In the genomic region with DNA sequence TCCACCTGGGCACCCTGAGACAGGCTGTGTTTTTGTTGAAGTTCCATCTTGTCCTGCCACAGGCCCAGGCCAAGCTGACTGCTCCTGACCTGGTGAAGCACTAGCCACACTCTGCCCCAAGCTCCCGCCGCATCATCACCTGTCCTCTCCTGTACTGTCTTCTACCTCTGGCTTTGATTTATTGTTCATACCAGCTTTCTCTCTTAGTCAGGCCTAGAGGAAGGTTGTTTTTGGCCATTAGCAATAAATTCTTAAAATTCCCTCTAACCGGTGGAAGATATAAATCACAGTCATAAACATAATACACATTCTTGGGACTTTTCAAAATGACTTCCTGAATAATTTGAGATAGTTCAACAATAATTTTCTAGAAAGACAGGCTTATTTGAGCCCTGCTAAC, we compare ENCODE assay signal across 30 cellular contexts.
A peak's percentile ranks its signal among the peaks of the same experiment; 100 is the strongest.
DNase-seq lines count a peak whose midpoint lies in the region; ATAC-seq, FAIRE-seq and TF ChIP-seq lines count a peak whose summit lies in the region.
"Had no signal": no experiment of that assay in that cellular context is flagged by ENCODE, and none has a peak within 500 bp of the region (broad histone marks: within the 10 kb centered on the region; RNA-seq: fewer than 3 reads in every experiment).

No MANE protein-coding gene starts in this region.

- no peaks in the 10 kb centered on the region for H4K20me1 ChIP-seq in endothelial cell of umbilical vein (replicated peaks; ENCODE audit: control insufficient read depth, extremely low read depth, insufficient read depth, low read length)

- H3K27ac Mint-ChIP-seq in natural killer cell = peak overlapping the region; percentile 91 to 94
- H3K27ac Mint-ChIP-seq: activated CD4-positive, alpha-beta T cell treated with anti-CD3 and anti-CD28 coated beads for 36 hours; activated CD8-positive, alpha-beta T cell treated with anti-CD3 and anti-CD28 coated beads for 36 hours; activated T-helper 17 cell treated with anti-CD3 and anti-CD28 coated beads, Interleukin-2, amount 50 U/mL, for 72 hours; CD4-positive, CD25-positive, alpha-beta regulatory T cell; T-helper 2 cell treated with Interferon-gamma antibody and Interleukin-4, amounts not matched to agents 5 μg/mL and 100 μg/mL, for 36 hours had no signal

- H3K4me2 ChIP-seq in endothelial cell of umbilical vein (ENCODE audit: insufficient read depth, low read length) = no peak overlapping the region

- dilution Hi-C loops in endothelial cell of umbilical vein (cut with MboI; ENCODE audit: extremely low pct_ligation_motif_present, low sequenced_read_pairs) = no loop called here

- peak overlapping the region; percentile 99 for H3K27ac ChIP-seq in A673 (ENCODE audit: low read depth, low read length, poor library complexity, severe bottlenecking)
- no peak overlapping the region for H3K27ac ChIP-seq in endothelial cell of umbilical vein (ENCODE audit: insufficient read depth, low read depth, low read length)
- no peak overlapping the region for H3K27ac ChIP-seq in brain microvascular endothelial cell
- H3K27ac ChIP-seq: left ventricle myocardium inferior, psoas muscle, upper lobe of left lung, VCaP had no signal

- no peaks in the 10 kb centered on the region for H3K79me2 ChIP-seq in endothelial cell of umbilical vein (ENCODE audit: control insufficient read depth, insufficient read depth, low read length)

- H3K4me1 ChIP-seq in A673 (ENCODE audit: insufficient read depth, low read length, poor library complexity, severe bottlenecking) = peaks cover 65% of the 10 kb centered on the region
- H3K4me1 ChIP-seq in endothelial cell of umbilical vein (ENCODE audit: control insufficient read depth, extremely low read depth, insufficient read depth, low read length) = no peaks in the 10 kb centered on the region
- H3K4me1 ChIP-seq: left ventricle myocardium inferior, psoas muscle had no signal

- no peak overlapping the region for H3K9ac ChIP-seq in endothelial cell of umbilical vein (replicated peaks; ENCODE audit: extremely low read depth, insufficient read depth, low read length)

- no peaks in the 10 kb centered on the region for H3K9me3 ChIP-seq in A673 (ENCODE audit: low read depth, low read length, poor library complexity, severe bottlenecking)
- H3K9me3 ChIP-seq in endothelial cell of umbilical vein (replicated peaks; ENCODE audit: control insufficient read depth, insufficient read depth, low read length) = no peaks in the 10 kb centered on the region
- H3K9me3 ChIP-seq: left ventricle myocardium inferior, psoas muscle, upper lobe of left lung had no signal

- BruUV-seq in A673 (replicated peaks; lab: Mats Ljungman, UMichigan) (no TSS peak), endothelial cell of umbilical vein (replicated peaks; lab: Mats Ljungman, UMichigan) (no TSS peak)

- H2AFZ ChIP-seq in endothelial cell of umbilical vein (ENCODE audit: low read depth, low read length) = no peak overlapping the region

- no peaks in the 10 kb centered on the region for H3K27me3 Mint-ChIP-seq in natural killer cell (ENCODE audit: low read depth in 2 of 2)
- H3K27me3 Mint-ChIP-seq: activated CD4-positive, alpha-beta T cell treated with anti-CD3 and anti-CD28 coated beads for 36 hours; activated CD8-positive, alpha-beta T cell treated with anti-CD3 and anti-CD28 coated beads for 36 hours; activated T-helper 17 cell treated with anti-CD3 and anti-CD28 coated beads, Interleukin-2, amount 50 U/mL, for 72 hours; CD4-positive, CD25-positive, alpha-beta regulatory T cell had no signal

- H3K36me3 Mint-ChIP-seq in natural killer cell = no peaks in the 10 kb centered on the region
- H3K36me3 Mint-ChIP-seq: brain; CD4-positive, CD25-positive, alpha-beta regulatory T cell; stimulated activated naive B cell treated with anti-CD40 and anti-IgM and Interleukin-4, amounts not matched to agents 10 μg/mL and 1 μg/mL and 100 μg/mL, for 72 hours had no signal

- TF ChIP-seq POLR2A in endothelial cell of umbilical vein (IDR thresholded peaks at IDR 0.05; ENCODE audit: low read depth, low read length) = no peak

- intact Hi-C loops in A673 (cut with micrococcal nuclease; ENCODE audit: unreplicated experiment) (loop anchor here (5.0 kb wide), 4 partner anchors 53 to 762 kb away; no protein-coding TSS in a partner anchor), endothelial cell of umbilical vein (cut with micrococcal nuclease) (no loop called here), natural killer cell (cut with micrococcal nuclease) (loop anchor here (2.0 kb wide), 3 partner anchors 13 to 53 kb away; no protein-coding TSS in a partner anchor), posterior cingulate gyrus (cut with DNase I) (no loop called here)

- TF ChIP-seq CTCF in A673 (conservative IDR thresholded peaks at IDR 0.05; ENCODE audit: low read depth, low read length) = no peak
- TF ChIP-seq CTCF in endothelial cell of umbilical vein (IDR thresholded peaks at IDR 0.05; ENCODE audit: extremely low read depth in 1 of 2, insufficient read depth in 1 of 2, low read depth in 1 of 2, low read length in 2 of 2) = no peak
- TF ChIP-seq CTCF in natural killer cell (IDR thresholded peaks at IDR 0.05) = no peak
- TF ChIP-seq CTCF in brain microvascular endothelial cell (IDR thresholded peaks at IDR 0.05; ENCODE audit: low read depth, low read length, missing control alignments) = no peak

- H3K9me1 ChIP-seq in endothelial cell of umbilical vein (replicated peaks; ENCODE audit: control insufficient read depth, extremely low read depth, insufficient read depth, low read length) = no peaks in the 10 kb centered on the region

- no peak for FAIRE-seq in endothelial cell of umbilical vein (lab: Jason Lieb, UNC)
- FAIRE-seq: D721Med had no signal

- H3K4me1 Mint-ChIP-seq in natural killer cell = peaks cover 83 to 88% of the 10 kb centered on the region in 2 donors
- H3K4me1 Mint-ChIP-seq: activated CD4-positive, alpha-beta T cell treated with anti-CD3 and anti-CD28 coated beads for 36 hours; activated T-helper 17 cell treated with anti-CD3 and anti-CD28 coated beads, Interleukin-2, amount 50 U/mL, for 72 hours; CD4-positive, CD25-positive, alpha-beta regulatory T cell had no signal

- no peak overlapping the region for H3K4me3 ChIP-seq in A673 (ENCODE audit: low read depth, low read length, poor library complexity, severe bottlenecking)
- no peak overlapping the region for H3K4me3 ChIP-seq in endothelial cell of umbilical vein (replicated peaks in 1 of 3; ENCODE audit: insufficient read depth in 1 of 3, low read depth in 1 of 3, low read length in 3 of 3)
- H3K4me3 ChIP-seq in brain microvascular endothelial cell (ENCODE audit: low read depth, low read length) = no peak overlapping the region
- H3K4me3 ChIP-seq: left ventricle myocardium inferior, psoas muscle, upper lobe of left lung had no signal

- peak overlapping the region; percentile 76 for H3K4me3 Mint-ChIP-seq in natural killer cell
- H3K4me3 Mint-ChIP-seq: activated CD4-positive, alpha-beta T cell treated with anti-CD3 and anti-CD28 coated beads for 36 hours; activated CD8-positive, alpha-beta T cell treated with anti-CD3 and anti-CD28 coated beads for 36 hours; activated T-helper 17 cell treated with anti-CD3 and anti-CD28 coated beads, Interleukin-2, amount 50 U/mL, for 72 hours; brain; CD4-positive, CD25-positive, alpha-beta regulatory T cell; stimulated activated naive B cell treated with anti-CD40 and anti-IgM and Interleukin-4, amounts not matched to agents 10 μg/mL and 1 μg/mL and 100 μg/mL, for 72 hours; T-helper 2 cell treated with Interferon-gamma antibody and Interleukin-4, amounts not matched to agents 5 μg/mL and 100 μg/mL, for 36 hours had no signal

- no peaks in the 10 kb centered on the region for H3K9me3 Mint-ChIP-seq in natural killer cell
- H3K9me3 Mint-ChIP-seq: activated CD8-positive, alpha-beta T cell treated with anti-CD3 and anti-CD28 coated beads for 36 hours; activated T-helper 17 cell treated with anti-CD3 and anti-CD28 coated beads, Interleukin-2, amount 50 U/mL, for 72 hours; CD4-positive, CD25-positive, alpha-beta regulatory T cell; stimulated activated naive B cell treated with anti-CD40 and anti-IgM and Interleukin-4, amounts not matched to agents 10 μg/mL and 1 μg/mL and 100 μg/mL, for 72 hours; T-helper 2 cell treated with Interferon-gamma antibody and Interleukin-4, amounts not matched to agents 5 μg/mL and 100 μg/mL, for 36 hours had no signal

- in situ Hi-C loops in brain microvascular endothelial cell (cut with HindIII; ENCODE audit: low pct_ligation_motif_present, low sequenced_read_pairs) = no loop called here

- H3K27me3 ChIP-seq in A673 (replicated peaks; ENCODE audit: insufficient read depth, low read depth, low read length, poor library complexity) (no peaks in the 10 kb centered on the region), endothelial cell of umbilical vein (ENCODE audit: control insufficient read depth in 2 of 2, insufficient read depth in 2 of 2, low read length in 2 of 2) (peaks cover 13 to 25% of the 10 kb centered on the region in 2 experiments), brain microvascular endothelial cell (replicated peaks) (no peaks in the 10 kb centered on the region)
- H3K27me3 ChIP-seq: upper lobe of left lung had no signal

- CTCF ChIA-PET in A673 (lab: Charles Lee) = no interaction called here
- CTCF ChIA-PET in endothelial cell of umbilical vein (lab: Charles Lee) = interaction anchor here (0.7 to 1.3 kb wide), 3 partner anchors 9 to 52 kb away, joined by 3 read pairs; no protein-coding TSS in a partner anchor

- POLR2A ChIA-PET in A673 (lab: Charles Lee; ENCODE audit: low non-redundant PET) (interaction anchor here (0.8 kb wide), 1 partner anchor 762 kb away, joined by 4 read pairs; no protein-coding TSS in a partner anchor), endothelial cell of umbilical vein (lab: Charles Lee) (no interaction called here)

- H3K36me3 ChIP-seq in A673 (ENCODE audit: insufficient read depth, low read length, poor library complexity, severe bottlenecking) (peaks cover 7% of the 10 kb centered on the region), endothelial cell of umbilical vein (ENCODE audit: control insufficient read depth in 2 of 2, extremely low read depth in 1 of 2, insufficient read depth in 2 of 2, low read length in 2 of 2) (no peaks in the 10 kb centered on the region), brain microvascular endothelial cell (replicated peaks) (no peaks in the 10 kb centered on the region)
- H3K36me3 ChIP-seq: left ventricle myocardium inferior, upper lobe of left lung had no signal

- ATAC-seq in natural killer cell = no peak
- ATAC-seq: activated CD4-positive, alpha-beta T cell treated with anti-CD3 and anti-CD28 coated beads for 36 hours; activated CD8-positive, alpha-beta T cell treated with anti-CD3 and anti-CD28 coated beads for 36 hours; activated T-helper 17 cell treated with anti-CD3 and anti-CD28 coated beads, Interleukin-2, amount 50 U/mL, for 72 hours; psoas muscle; stimulated activated naive B cell treated with anti-CD40 and anti-IgM and Interleukin-4, amounts not matched to agents 10 μg/mL and 1 μg/mL and 100 μg/mL, for 72 hours had no signal

- DNase-seq in A673 (ENCODE audit: low spot score) (no peak), LoVo (ENCODE audit: low spot score) (peak; percentile 23), endothelial cell of umbilical vein (ENCODE audit: low read depth, low spot score) (peak; percentile 16), natural killer cell (no peak), brain microvascular endothelial cell (no peak), DMS 273 treated with DMSO at 0.1 percent for 48 hours (lab: John Stamatoyannopoulos, UW) (no peak), posterior cingulate gyrus (no peak)
- no peak for DNase-seq in activated CD8-positive, alpha-beta memory T cell treated with anti-CD3 and anti-CD28 coated beads for 24 hours
- DNase-seq: 8988T; activated CD4-positive, alpha-beta T cell treated with anti-CD3 and anti-CD28 coated beads for 36 hours; activated CD8-positive, alpha-beta T cell treated with anti-CD3 and anti-CD28 coated beads for 36 hours; activated naive CD4-positive, alpha-beta T cell treated with anti-CD3 and anti-CD28 coated beads, Interleukin-2, amount 50 U/mL, for 16 hours; CD4-positive, CD25-positive, alpha-beta regulatory T cell; hippocampal formation; left ventricle myocardium inferior; NCI-H1417; NCI-H2029 treated with DMSO at 0.1 percent for 48 hours; NCI-H526; NK-92 treated with Interleukin-12 subunit alpha and Interleukin-12 subunit beta, amount 100 ng/mL, for 24 hours; nucleus accumbens; psoas muscle; SHP77; stimulated activated CD4-positive, alpha-beta T cell treated with anti-CD3 and anti-CD28 coated beads, Interleukin-15, amount 100 ng/mL, for 24 hours; stimulated activated naive B cell treated with anti-CD40 and anti-IgM and Interleukin-4, amounts not matched to agents 10 μg/mL and 1 μg/mL and 100 μg/mL, for 72 hours; upper lobe of left lung had no signal

Comparison
In these comparisons a context has a peak if more than half of its experiments do, and no peak if none do; other contexts are left out.
1. DNase-seq: peak in LoVo (single experiment) and endothelial cell of umbilical vein (single experiment); none in A673 (single experiment), natural killer cell (single experiment), brain microvascular endothelial cell (single experiment), DMS 273 treated with DMSO at 0.1 percent for 48 hours (single experiment), activated CD8-positive, alpha-beta memory T cell treated with anti-CD3 and anti-CD28 coated beads for 24 hours (single experiment) and posterior cingulate gyrus (0 of 10).
2. intact Hi-C loops: an anchor here in A673 (5.0 kb wide) and natural killer cell (2.0 kb wide); none called in endothelial cell of umbilical vein and posterior cingulate gyrus.